ENCODE assay signal across 16 cellular contexts in genomic region chr5:132774406-132774805, GRCh38. TPM values are rescaled to one million over a fixed set of nuclear protein-coding genes. Genes with fewer than 3 reads are reported as not detected.
DNase-seq lines count a peak whose midpoint lies in the region; ATAC-seq, FAIRE-seq and TF ChIP-seq lines count a peak whose summit lies in the region.
"Had no signal": no experiment of that assay in that cellular context is flagged by ENCODE, and none has a peak within 500 bp of the region (broad histone marks: within the 10 kb centered on the region; RNA-seq: fewer than 3 reads in every experiment).

No MANE protein-coding gene starts in this region.

- FAIRE-seq in HepG2 (lab: Jason Lieb, UNC): no peak
- FAIRE-seq: D721Med, H54 had no signal

- no peak overlapping the region for H3K27ac Mint-ChIP-seq in neural crest cell (ENCODE audit: unreplicated experiment)
- H3K27ac Mint-ChIP-seq: activated CD4-positive, alpha-beta memory T cell treated with anti-CD3 and anti-CD28 coated beads for 36 hours; activated T-helper 2 cell treated with anti-CD3 and anti-CD28 coated beads, Interferon-gamma antibody, Interleukin-2, Interleukin-4, amounts not matched to agents 10 μg/mL and 5 μg/mL and 100 μg/mL, durations not matched to agents 14 hours and 24 hours and 36 hours; naive B cell had no signal

- peaks cover 32% of the 10 kb centered on the region for H3K4me1 Mint-ChIP-seq in neural crest cell

- no peak overlapping the region for H3K9ac ChIP-seq in HepG2 (ENCODE audit: insufficient read depth, low read depth, low read length)

- H3K4me2 ChIP-seq in HepG2 (ENCODE audit: low read depth, low read length): no peak overlapping the region

- H3K27ac ChIP-seq in HEK293 (ENCODE audit: extremely low read depth, low read depth, low read length): no peak overlapping the region
- H3K27ac ChIP-seq in caudate nucleus (ENCODE audit: low read depth, low read length): peak overlapping the region; percentile 88
- no peak overlapping the region for H3K27ac ChIP-seq in HepG2 (ENCODE audit: extremely low read length, insufficient read depth, low read length)
- H3K27ac ChIP-seq: body of pancreas, HL-60, SJCRH30 had no signal

- no peak for TF ChIP-seq EP300 in HepG2 (IDR thresholded peaks at IDR 0.05; ENCODE audit: low read depth in 2 of 2, low read length in 2 of 2)
- TF ChIP-seq EP300 in HepG2 (CRISPR knock-in tag; IDR thresholded peaks at IDR 0.05; ENCODE audit: borderline replicate concordance): no peak

- H3K36me3 Mint-ChIP-seq in neural crest cell (ENCODE audit: low read depth): no peaks in the 10 kb centered on the region
- H3K36me3 Mint-ChIP-seq: activated CD4-positive, alpha-beta memory T cell treated with anti-CD3 and anti-CD28 coated beads for 36 hours; naive B cell had no signal

- peaks cover 0 to 5% of the 10 kb centered on the region in 2 experiments; a peak in 1 of 3 replicates for H3K36me3 ChIP-seq in HEK293 (ENCODE audit: control insufficient read depth in 2 of 2, insufficient read depth in 1 of 2, low read length in 2 of 2)
- H3K36me3 ChIP-seq in HepG2 (replicated peaks in 1 of 2; ENCODE audit: control insufficient read depth in 1 of 2, insufficient read depth in 2 of 2, low read length in 2 of 2): no peaks in the 10 kb centered on the region
- H3K36me3 ChIP-seq: SJCRH30 had no signal

- intact Hi-C loops in HepG2 (cut with micrococcal nuclease; ENCODE audit: unreplicated experiment): no loop called here

- CTCF ChIA-PET in HEK293 (lab: Yijun Ruan, JAX): no interaction called here
- CTCF ChIA-PET in HepG2 (lab: Yijun Ruan, JAX; ENCODE audit: low intra/inter-chr PET ratio, low total read pairs): no interaction called here

- in situ Hi-C loops in HepG2 (cut with HindIII; ENCODE audit: extremely low pct_ligation_motif_present, low pct_unique_long_range_greater_than_20kb): loop anchor here (5.0 kb wide), 1 partner anchor 43 kb away; no protein-coding TSS in a partner anchor

- 75% methylated on average over 2 of the region's 3 CpGs for WGBS in HepG2 (ENCODE audit: low lambda C conversion rate)

- no peaks in the 10 kb centered on the region for H3K27me3 ChIP-seq in HepG2 (ENCODE audit: control insufficient read depth in 1 of 2, insufficient read depth in 2 of 2, low read length in 2 of 2)
- H3K27me3 ChIP-seq: body of pancreas had no signal

- H3K4me1 ChIP-seq in HEK293 (ENCODE audit: control insufficient read depth, insufficient read depth, low read length) (no peaks in the 10 kb centered on the region), HepG2 (ENCODE audit: insufficient read depth, low read length) (peaks cover 68% of the 10 kb centered on the region)

- no peak for TF ChIP-seq RAD21 in HepG2 (CRISPR knock-in tag; IDR thresholded peaks at IDR 0.05)

- ATAC-seq in HepG2: no peak
- ATAC-seq: body of pancreas had no signal

- TF ChIP-seq POLR2A in HepG2 (IDR thresholded peaks at IDR 0.05; ENCODE audit: insufficient read depth in 1 of 2, low read depth in 2 of 2, low read length in 2 of 2): no peak

- H3K4me3 Mint-ChIP-seq in neural crest cell: peak overlapping the region; percentile 74
- H3K4me3 Mint-ChIP-seq: activated CD4-positive, alpha-beta memory T cell treated with anti-CD3 and anti-CD28 coated beads for 36 hours had no signal

- DNase-seq in caudate nucleus (lab: John Stamatoyannopoulos, UW) (no peak), neural crest cell (ENCODE audit: low read depth, low spot score) (no peak), HepG2 (ENCODE audit: low spot score) (no peak), activated T-cell treated with anti-CD3 and anti-CD28 coated beads for 4 hours (no peak), OCI-M2 (lab: John Stamatoyannopoulos, UW; ENCODE audit: unreplicated experiment) (no peak)
- DNase-seq: activated CD4-positive, alpha-beta memory T cell treated with anti-CD3 and anti-CD28 coated beads for 36 hours; body of pancreas; naive B cell; SJCRH30; stimulated activated CD4-positive, alpha-beta T cell treated with anti-CD3 and anti-CD28 coated beads, Interleukin-4, amount 100 ng/mL, for 1 hour had no signal

- H3K9me3 Mint-ChIP-seq in neural crest cell: no peaks in the 10 kb centered on the region
- H3K9me3 Mint-ChIP-seq: activated CD4-positive, alpha-beta memory T cell treated with anti-CD3 and anti-CD28 coated beads for 36 hours; activated T-helper 2 cell treated with anti-CD3 and anti-CD28 coated beads, Interferon-gamma antibody, Interleukin-2, Interleukin-4, amounts not matched to agents 10 μg/mL and 5 μg/mL and 100 μg/mL, durations not matched to agents 14 hours and 24 hours and 36 hours; naive B cell had no signal

- POLR2A ChIA-PET in HEK293 (lab: Yijun Ruan, JAX) (interaction anchor here (1.1 to 2.0 kb wide), 2 partner anchors 9 to 19 kb away, joined by 3 to 6 read pairs; no protein-coding TSS in a partner anchor), HepG2 (lab: Yijun Ruan, JAX) (interaction anchor here (4.2 kb wide), 1 partner anchor 33 kb away, joined by 21 read pairs; no protein-coding TSS in a partner anchor)

- no TSS peak for BruUV-seq in HepG2 (replicated peaks; lab: Mats Ljungman, UMichigan)

- peaks cover 15% of the 10 kb centered on the region for H3K27me3 Mint-ChIP-seq in neural crest cell (ENCODE audit: low read depth)

- H3K4me3 ChIP-seq in HEK293 (ENCODE audit: low read depth, low read length) (no peak overlapping the region), HepG2 (replicated peaks in 1 of 3; ENCODE audit: insufficient read depth in 1 of 3, low read depth in 2 of 3, low read length in 3 of 3) (no peak overlapping the region)
- H3K4me3 ChIP-seq: body of pancreas, SJCRH30 had no signal

- no peak overlapping the region for H2AFZ ChIP-seq in HepG2 (ENCODE audit: low read length)

- no peaks in the 10 kb centered on the region for H4K20me1 ChIP-seq in HepG2 (ENCODE audit: insufficient read depth, low read length)

- TF ChIP-seq CTCF in HEK293 (tag by site-specific recombination; IDR thresholded peaks at IDR 0.05) (no peak), neural crest cell (conservative IDR thresholded peaks at IDR 0.05) (no peak), HepG2 (CRISPR knock-in tag; IDR thresholded peaks at IDR 0.05) (no peak)

- no peaks in the 10 kb centered on the region for H3K9me3 ChIP-seq in HEK293 (ENCODE audit: control insufficient read depth, insufficient read depth, low read depth, low read length)
- H3K9me3 ChIP-seq in HepG2 (ENCODE audit: low read length): no peaks in the 10 kb centered on the region
- H3K9me3 ChIP-seq: body of pancreas, SJCRH30 had no signal

- H3K79me2 ChIP-seq in HepG2 (ENCODE audit: insufficient read depth, low read length): peaks cover 51% of the 10 kb centered on the region

RNA-seq across cellular contexts. Expression of gene SEPTIN8, which starts 2.6 kb away (rescaled TPM):
- total RNA-seq in neural crest cell (71.1 and 71.4 TPM in 2 replicates), HepG2 (2016; rRNA removed; fragmentation: Illumina TruSeq; extraction: Trizol) (49.9 and 50.7 TPM in 2 replicates)
- 13.3 and 15.3 TPM in 2 replicates for total RNA-seq in HepG2 (2016; cell fraction: cytosol; rRNA removed; fragmentation: Illumina TruSeq; extraction: Trizol; ENCODE audit: low read depth)
- 44.4 and 46.1 TPM in 2 replicates for total RNA-seq in HepG2 (2016; cell fraction: insoluble cytoplasmic fraction; rRNA removed; fragmentation: Illumina TruSeq; extraction: Trizol)
- total RNA-seq in HepG2 (2016; cell fraction: membrane; rRNA removed; fragmentation: Illumina TruSeq; extraction: Trizol): 36.1 and 39.7 TPM in 2 replicates
- total RNA-seq in HepG2 (2016; cell fraction: nucleus; rRNA removed; fragmentation: Illumina TruSeq; extraction: Trizol): 44.2 and 49.8 TPM in 2 replicates
- 41.4 and 52.4 TPM in 2 replicates for polyA plus RNA-seq in HepG2 (2011; rRNA removed)
- 28.0 and 28.2 TPM in 2 replicates for polyA plus RNA-seq in HepG2 (2011; cell fraction: cytosol; rRNA removed)
- 111 and 114 TPM in 2 replicates for polyA plus RNA-seq in HepG2 (2011; cell fraction: nucleus; rRNA removed)
- 25.3 and 37.5 TPM in 2 replicates for polyA plus RNA-seq in HepG2 (2012)
- 13.8 and 15.1 TPM in 2 replicates for polyA plus RNA-seq in HepG2 (2016; cell fraction: cytosol; fragmentation: Illumina TruSeq; extraction: Trizol; ENCODE audit: low read depth)
- 42.4 and 53.4 TPM in 2 replicates for polyA plus RNA-seq in HepG2 (2016; cell fraction: insoluble cytoplasmic fraction; fragmentation: Illumina TruSeq; extraction: Trizol; ENCODE audit: low read depth)
- 26.2 and 28.3 TPM in 2 replicates for polyA plus RNA-seq in HepG2 (2016; cell fraction: membrane; fragmentation: Illumina TruSeq; extraction: Trizol; ENCODE audit: low read depth)
- 65.8 and 78.0 TPM in 2 replicates for polyA plus RNA-seq in HepG2 (2016; cell fraction: nucleus; fragmentation: Illumina TruSeq; extraction: Trizol; ENCODE audit: insufficient read depth, low read depth)
- polyA minus RNA-seq in HepG2 (2011; rRNA and poly(A)+ RNA removed; ENCODE audit: low replicate concordance): 18.7 and 34.8 TPM in 2 replicates
- 17.4 TPM in 2 replicates for polyA minus RNA-seq in HepG2 (2011; cell fraction: cytosol; rRNA and poly(A)+ RNA removed)
- 40.3 and 47.5 TPM in 2 replicates for polyA minus RNA-seq in HepG2 (2011; cell fraction: nucleus; rRNA and poly(A)+ RNA removed)

RNA-seq across cellular contexts. Expression of gene CCNI2, which starts 27.2 kb away (rescaled TPM):
- not detected in 2 replicates for total RNA-seq in neural crest cell
- total RNA-seq in HepG2 (2016; rRNA removed; fragmentation: Illumina TruSeq; extraction: Trizol): not detected in 2 replicates
- total RNA-seq in HepG2 (2016; cell fraction: cytosol; rRNA removed; fragmentation: Illumina TruSeq; extraction: Trizol; ENCODE audit: low read depth): not detected in 2 replicates
- total RNA-seq in HepG2 (2016; cell fraction: insoluble cytoplasmic fraction; rRNA removed; fragmentation: Illumina TruSeq; extraction: Trizol): not detected in 2 replicates
- not detected in 2 replicates for total RNA-seq in HepG2 (2016; cell fraction: membrane; rRNA removed; fragmentation: Illumina TruSeq; extraction: Trizol)
- total RNA-seq in HepG2 (2016; cell fraction: nucleus; rRNA removed; fragmentation: Illumina TruSeq; extraction: Trizol): not detected in 2 replicates
- 0.03 TPM in 1 of 2 replicates, not detected in the other for polyA plus RNA-seq in HepG2 (2011; rRNA removed)
- polyA plus RNA-seq in HepG2 (2011; cell fraction: cytosol; rRNA removed): not detected in 2 replicates
- polyA plus RNA-seq in HepG2 (2011; cell fraction: nucleus; rRNA removed): not detected in 2 replicates
- 0.86 and 1.2 TPM in 2 replicates for polyA plus RNA-seq in HepG2 (2012)
- not detected in 2 replicates for polyA plus RNA-seq in HepG2 (2016; cell fraction: cytosol; fragmentation: Illumina TruSeq; extraction: Trizol; ENCODE audit: low read depth)
- polyA plus RNA-seq in HepG2 (2016; cell fraction: insoluble cytoplasmic fraction; fragmentation: Illumina TruSeq; extraction: Trizol; ENCODE audit: low read depth): not detected in 2 replicates
- not detected in 2 replicates for polyA plus RNA-seq in HepG2 (2016; cell fraction: membrane; fragmentation: Illumina TruSeq; extraction: Trizol; ENCODE audit: low read depth)
- polyA plus RNA-seq in HepG2 (2016; cell fraction: nucleus; fragmentation: Illumina TruSeq; extraction: Trizol; ENCODE audit: insufficient read depth, low read depth): not detected in 2 replicates
- not detected in 2 replicates for polyA minus RNA-seq in HepG2 (2011; rRNA and poly(A)+ RNA removed; ENCODE audit: low replicate concordance)
- not detected in 2 replicates for polyA minus RNA-seq in HepG2 (2011; cell fraction: cytosol; rRNA and poly(A)+ RNA removed)
- not detected in 2 replicates for polyA minus RNA-seq in HepG2 (2011; cell fraction: nucleus; rRNA and poly(A)+ RNA removed)
- total RNA-seq: M059J, SJCRH30 had no signal

RNA-seq across cellular contexts. Expression of gene KIF3A, which starts 37.1 kb away (rescaled TPM):
- 22.6 and 23.8 TPM in 2 replicates for total RNA-seq in neural crest cell
- 8.4 and 11.3 TPM in 2 replicates for total RNA-seq in HepG2 (2016; rRNA removed; fragmentation: Illumina TruSeq; extraction: Trizol)
- 2.8 and 3.1 TPM in 2 replicates for total RNA-seq in HepG2 (2016; cell fraction: cytosol; rRNA removed; fragmentation: Illumina TruSeq; extraction: Trizol; ENCODE audit: low read depth)
- total RNA-seq in HepG2 (2016; cell fraction: insoluble cytoplasmic fraction; rRNA removed; fragmentation: Illumina TruSeq; extraction: Trizol): 7.5 and 11.1 TPM in 2 replicates
- 1.5 and 2.4 TPM in 2 replicates for total RNA-seq in HepG2 (2016; cell fraction: membrane; rRNA removed; fragmentation: Illumina TruSeq; extraction: Trizol)
- 7.2 and 8.7 TPM in 2 replicates for total RNA-seq in HepG2 (2016; cell fraction: nucleus; rRNA removed; fragmentation: Illumina TruSeq; extraction: Trizol)
- 2.3 TPM in 2 replicates for polyA plus RNA-seq in HepG2 (2011; rRNA removed)
- polyA plus RNA-seq in HepG2 (2011; cell fraction: cytosol; rRNA removed): 0.91 and 1.5 TPM in 2 replicates
- polyA plus RNA-seq in HepG2 (2011; cell fraction: nucleus; rRNA removed): 2.0 and 3.9 TPM in 2 replicates
- 3.5 and 4.3 TPM in 2 replicates for polyA plus RNA-seq in HepG2 (2012)
- 0.07 and 0.16 TPM in 2 replicates for polyA plus RNA-seq in HepG2 (2016; cell fraction: cytosol; fragmentation: Illumina TruSeq; extraction: Trizol; ENCODE audit: low read depth)
- 5.7 and 6.8 TPM in 2 replicates for polyA plus RNA-seq in HepG2 (2016; cell fraction: insoluble cytoplasmic fraction; fragmentation: Illumina TruSeq; extraction: Trizol; ENCODE audit: low read depth)
- polyA plus RNA-seq in HepG2 (2016; cell fraction: membrane; fragmentation: Illumina TruSeq; extraction: Trizol; ENCODE audit: low read depth): 0.19 and 0.44 TPM in 2 replicates
- 7.8 and 14.1 TPM in 2 replicates for polyA plus RNA-seq in HepG2 (2016; cell fraction: nucleus; fragmentation: Illumina TruSeq; extraction: Trizol; ENCODE audit: insufficient read depth, low read depth)
- polyA minus RNA-seq in HepG2 (2011; rRNA and poly(A)+ RNA removed; ENCODE audit: low replicate concordance): 0.86 and 1.3 TPM in 2 replicates
- 1.4 and 4.2 TPM in 2 replicates for polyA minus RNA-seq in HepG2 (2011; cell fraction: cytosol; rRNA and poly(A)+ RNA removed)
- 9.7 TPM in 2 replicates for polyA minus RNA-seq in HepG2 (2011; cell fraction: nucleus; rRNA and poly(A)+ RNA removed)

RNA-seq across cellular contexts. Expression of gene SOWAHA, which starts 38.7 kb away (rescaled TPM):
- total RNA-seq in neural crest cell: not detected in 2 replicates
- total RNA-seq in HepG2 (2016; rRNA removed; fragmentation: Illumina TruSeq; extraction: Trizol): 1.9 and 2.0 TPM in 2 replicates
- 0.35 and 0.40 TPM in 2 replicates for total RNA-seq in HepG2 (2016; cell fraction: cytosol; rRNA removed; fragmentation: Illumina TruSeq; extraction: Trizol; ENCODE audit: low read depth)
- total RNA-seq in HepG2 (2016; cell fraction: insoluble cytoplasmic fraction; rRNA removed; fragmentation: Illumina TruSeq; extraction: Trizol): 2.0 and 2.2 TPM in 2 replicates
- 1.4 and 1.6 TPM in 2 replicates for total RNA-seq in HepG2 (2016; cell fraction: membrane; rRNA removed; fragmentation: Illumina TruSeq; extraction: Trizol)
- total RNA-seq in HepG2 (2016; cell fraction: nucleus; rRNA removed; fragmentation: Illumina TruSeq; extraction: Trizol): 1.1 and 1.6 TPM in 2 replicates
- polyA plus RNA-seq in HepG2 (2011; rRNA removed): 0.82 and 0.95 TPM in 2 replicates
- 0.88 and 1.0 TPM in 2 replicates for polyA plus RNA-seq in HepG2 (2011; cell fraction: cytosol; rRNA removed)
- 0.57 and 0.77 TPM in 2 replicates for polyA plus RNA-seq in HepG2 (2011; cell fraction: nucleus; rRNA removed)
- polyA plus RNA-seq in HepG2 (2012): 0.73 and 0.79 TPM in 2 replicates
- 0.28 and 0.41 TPM in 2 replicates for polyA plus RNA-seq in HepG2 (2016; cell fraction: cytosol; fragmentation: Illumina TruSeq; extraction: Trizol; ENCODE audit: low read depth)
- 2.7 and 2.9 TPM in 2 replicates for polyA plus RNA-seq in HepG2 (2016; cell fraction: insoluble cytoplasmic fraction; fragmentation: Illumina TruSeq; extraction: Trizol; ENCODE audit: low read depth)
- 1.2 and 1.3 TPM in 2 replicates for polyA plus RNA-seq in HepG2 (2016; cell fraction: membrane; fragmentation: Illumina TruSeq; extraction: Trizol; ENCODE audit: low read depth)
- 1.7 and 1.8 TPM in 2 replicates for polyA plus RNA-seq in HepG2 (2016; cell fraction: nucleus; fragmentation: Illumina TruSeq; extraction: Trizol; ENCODE audit: insufficient read depth, low read depth)
- polyA minus RNA-seq in HepG2 (2011; rRNA and poly(A)+ RNA removed; ENCODE audit: low replicate concordance): 2.2 TPM in 1 of 2 replicates, not detected in the other
- 0.49 and 1.1 TPM in 2 replicates for polyA minus RNA-seq in HepG2 (2011; cell fraction: cytosol; rRNA and poly(A)+ RNA removed)
- 0.62 and 0.64 TPM in 2 replicates for polyA minus RNA-seq in HepG2 (2011; cell fraction: nucleus; rRNA and poly(A)+ RNA removed)
- total RNA-seq: activated CD4-positive, alpha-beta memory T cell treated with anti-CD3 and anti-CD28 coated beads for 36 hours had no signal

RNA-seq across cellular contexts. Expression of gene SHROOM1, which starts 56.0 kb away (rescaled TPM):
- total RNA-seq in neural crest cell (5.7 and 6.5 TPM in 2 replicates), HepG2 (2016; rRNA removed; fragmentation: Illumina TruSeq; extraction: Trizol) (8.9 and 18.2 TPM in 2 replicates)
- total RNA-seq in HepG2 (2016; cell fraction: cytosol; rRNA removed; fragmentation: Illumina TruSeq; extraction: Trizol; ENCODE audit: low read depth): 2.9 and 3.0 TPM in 2 replicates
- total RNA-seq in HepG2 (2016; cell fraction: insoluble cytoplasmic fraction; rRNA removed; fragmentation: Illumina TruSeq; extraction: Trizol): 8.5 and 16.1 TPM in 2 replicates
- 6.2 and 8.3 TPM in 2 replicates for total RNA-seq in HepG2 (2016; cell fraction: membrane; rRNA removed; fragmentation: Illumina TruSeq; extraction: Trizol)
- 14.0 and 18.5 TPM in 2 replicates for total RNA-seq in HepG2 (2016; cell fraction: nucleus; rRNA removed; fragmentation: Illumina TruSeq; extraction: Trizol)
- 25.7 and 34.5 TPM in 2 replicates for polyA plus RNA-seq in HepG2 (2011; rRNA removed)
- polyA plus RNA-seq in HepG2 (2011; cell fraction: cytosol; rRNA removed): 18.4 and 21.6 TPM in 2 replicates
- polyA plus RNA-seq in HepG2 (2011; cell fraction: nucleus; rRNA removed): 60.0 and 62.0 TPM in 2 replicates
- polyA plus RNA-seq in HepG2 (2012): 12.5 and 16.7 TPM in 2 replicates
- polyA plus RNA-seq in HepG2 (2016; cell fraction: cytosol; fragmentation: Illumina TruSeq; extraction: Trizol; ENCODE audit: low read depth): 2.1 and 2.2 TPM in 2 replicates
- 11.5 and 14.1 TPM in 2 replicates for polyA plus RNA-seq in HepG2 (2016; cell fraction: insoluble cytoplasmic fraction; fragmentation: Illumina TruSeq; extraction: Trizol; ENCODE audit: low read depth)
- 4.6 and 5.0 TPM in 2 replicates for polyA plus RNA-seq in HepG2 (2016; cell fraction: membrane; fragmentation: Illumina TruSeq; extraction: Trizol; ENCODE audit: low read depth)
- 52.3 and 58.0 TPM in 2 replicates for polyA plus RNA-seq in HepG2 (2016; cell fraction: nucleus; fragmentation: Illumina TruSeq; extraction: Trizol; ENCODE audit: insufficient read depth, low read depth)
- 10.1 and 31.5 TPM in 2 replicates for polyA minus RNA-seq in HepG2 (2011; rRNA and poly(A)+ RNA removed; ENCODE audit: low replicate concordance)
- polyA minus RNA-seq in HepG2 (2011; cell fraction: cytosol; rRNA and poly(A)+ RNA removed): 14.4 and 20.5 TPM in 2 replicates
- polyA minus RNA-seq in HepG2 (2011; cell fraction: nucleus; rRNA and poly(A)+ RNA removed): 29.1 and 42.4 TPM in 2 replicates
